In the genomic region with DNA sequence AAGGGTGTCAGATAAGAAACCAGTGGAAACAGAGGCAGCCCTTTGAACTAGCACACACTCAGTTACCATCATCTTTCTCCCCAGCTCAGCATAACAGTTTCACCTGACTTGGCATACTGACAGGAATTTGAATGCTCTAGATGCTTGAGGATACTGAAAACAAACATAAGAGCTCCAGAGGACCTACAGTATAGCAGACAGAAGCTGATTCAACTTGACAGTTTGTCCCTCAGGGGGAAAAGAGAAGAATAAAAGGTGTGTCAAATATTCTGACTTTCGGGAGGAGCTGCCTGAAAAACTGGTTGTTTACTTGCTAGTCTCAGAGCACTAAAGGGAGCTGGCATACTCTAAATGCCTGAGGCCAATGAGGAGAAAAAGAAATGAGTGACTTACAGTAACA, we compare ENCODE assay signal across 1 cellular context.
TF ChIP-seq lines count a peak whose summit lies in the region.

No MANE protein-coding gene starts in this region.

TF ChIP-seq in GM23338, 12 proteins besides CTCF, POLR2A, EP300 and RAD21 (continued from another document):
- TF ChIP-seq ZNF462 (CRISPR knock-in tag; IDR thresholded peaks at IDR 0.05) (no peak), POLR2AphosphoS5 (IDR thresholded peaks at IDR 0.05; ENCODE audit: low read depth) (no peak), CREB1 (CRISPR knock-in tag; IDR thresholded peaks at IDR 0.05; ENCODE audit: low read depth) (no peak), JUNB (IDR thresholded peaks at IDR 0.05; ENCODE audit: unreplicated experiment) (no peak), ZNF114 (CRISPR knock-in tag; IDR thresholded peaks at IDR 0.05) (no peak), NANOG (IDR thresholded peaks at IDR 0.05; ENCODE audit: borderline replicate concordance) (no peak), EZH2phosphoT487 (IDR thresholded peaks at IDR 0.05; ENCODE audit: unreplicated experiment) (no peak), REST (IDR thresholded peaks at IDR 0.05; ENCODE audit: unreplicated experiment) (no peak), ZNF331 (CRISPR knock-in tag; IDR thresholded peaks at IDR 0.05; ENCODE audit: low read depth) (no peak)
- TF ChIP-seq, protein P1, sequence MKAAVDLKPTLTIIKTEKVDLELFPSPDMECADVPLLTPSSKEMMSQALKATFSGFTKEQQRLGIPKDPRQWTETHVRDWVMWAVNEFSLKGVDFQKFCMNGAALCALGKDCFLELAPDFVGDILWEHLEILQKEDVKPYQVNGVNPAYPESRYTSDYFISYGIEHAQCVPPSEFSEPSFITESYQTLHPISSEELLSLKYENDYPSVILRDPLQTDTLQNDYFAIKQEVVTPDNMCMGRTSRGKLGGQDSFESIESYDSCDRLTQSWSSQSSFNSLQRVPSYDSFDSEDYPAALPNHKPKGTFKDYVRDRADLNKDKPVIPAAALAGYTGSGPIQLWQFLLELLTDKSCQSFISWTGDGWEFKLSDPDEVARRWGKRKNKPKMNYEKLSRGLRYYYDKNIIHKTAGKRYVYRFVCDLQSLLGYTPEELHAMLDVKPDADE (IDR thresholded peaks at IDR 0.05): no peak
